In the genomic region with DNA sequence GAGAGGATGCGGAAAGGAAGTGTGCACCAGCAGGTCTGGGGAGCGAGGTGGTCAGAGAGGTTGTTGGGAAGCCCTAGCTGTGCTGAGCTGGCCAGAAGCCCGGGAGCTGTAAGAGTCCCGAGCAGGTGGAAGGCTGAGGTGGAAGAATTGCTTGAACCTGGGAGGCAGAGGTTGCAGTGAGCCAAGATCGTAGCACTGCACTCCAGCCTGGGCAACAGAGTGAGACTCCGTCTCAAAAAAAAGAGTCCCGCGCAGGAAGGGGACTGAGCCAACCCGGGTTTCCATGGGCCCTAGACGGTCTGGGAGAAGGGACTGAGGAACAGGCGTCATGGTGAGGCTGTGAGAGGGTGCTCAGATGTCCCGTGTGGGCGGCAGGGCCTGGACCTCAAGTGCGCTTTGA, we compare ENCODE assay signal across 23 cellular contexts.
"Had no signal": no experiment of that assay in that cellular context is flagged by ENCODE, and none has a peak within 500 bp of the region (broad histone marks: within the 10 kb centered on the region; RNA-seq: fewer than 3 reads in every experiment).

No MANE protein-coding gene starts in this region.

- H3K4me1 ChIP-seq: ascending aorta had no signal

- H3K27ac ChIP-seq: ascending aorta had no signal

- H3K9me3 Mint-ChIP-seq: activated CD4-positive, alpha-beta memory T cell treated with anti-CD3 and anti-CD28 coated beads for 36 hours; activated naive CD4-positive, alpha-beta T cell treated with anti-CD3 and anti-CD28 coated beads, Interleukin-2, amount 50 U/mL, for 72 hours; activated naive CD8-positive, alpha-beta T cell treated with anti-CD3 and anti-CD28 coated beads, Interleukin-2, amount 50 U/mL, for 24 hours; activated T-cell treated with anti-CD3 and anti-CD28 coated beads, Interleukin-2, amount 50 U/mL, for 4 hours; central memory CD8-positive, alpha-beta T cell; T-helper 1 cell treated with Interleukin-12 subunit alpha and Interleukin-12 subunit beta and Interleukin-4 antibody, amounts not matched to agents 30 μg/mL and 1 μg/mL, for 36 hours had no signal

- H3K36me3 ChIP-seq: ascending aorta had no signal

- H3K36me3 Mint-ChIP-seq: activated CD4-positive, alpha-beta memory T cell treated with anti-CD3 and anti-CD28 coated beads for 36 hours; activated naive CD4-positive, alpha-beta T cell treated with anti-CD3 and anti-CD28 coated beads, Interleukin-2, amount 50 U/mL, for 72 hours had no signal

- H3K27me3 ChIP-seq: ascending aorta, body of pancreas had no signal

- H3K27ac Mint-ChIP-seq: activated CD4-positive, alpha-beta memory T cell treated with anti-CD3 and anti-CD28 coated beads for 36 hours; activated naive CD8-positive, alpha-beta T cell treated with anti-CD3 and anti-CD28 coated beads, Interleukin-2, amount 50 U/mL, for 24 hours; T-helper 1 cell treated with Interleukin-12 subunit alpha and Interleukin-12 subunit beta and Interleukin-4 antibody, amounts not matched to agents 30 μg/mL and 1 μg/mL, for 36 hours had no signal

- H3K4me3 Mint-ChIP-seq: activated CD4-positive, alpha-beta memory T cell treated with anti-CD3 and anti-CD28 coated beads for 36 hours; activated naive CD8-positive, alpha-beta T cell treated with anti-CD3 and anti-CD28 coated beads, Interleukin-2, amount 50 U/mL, for 24 hours; activated T-cell treated with anti-CD3 and anti-CD28 coated beads, Interleukin-2, amount 50 U/mL, for 4 hours; central memory CD8-positive, alpha-beta T cell; T-helper 1 cell treated with Interleukin-12 subunit alpha and Interleukin-12 subunit beta and Interleukin-4 antibody, amounts not matched to agents 30 μg/mL and 1 μg/mL, for 36 hours had no signal

- DNase-seq: activated CD4-positive, alpha-beta memory T cell treated with anti-CD3 and anti-CD28 coated beads for 36 hours; activated CD4-positive, alpha-beta T cell treated with anti-CD3 and anti-CD28 coated beads for 48 hours; activated CD4-positive, CD25-positive, alpha-beta regulatory T cell treated with anti-CD3 and anti-CD28 coated beads, Interleukin-2, amount 50 U/mL, for 72 hours; activated CD8-positive, alpha-beta memory T cell treated with anti-CD3 and anti-CD28 coated beads for 24 hours; activated effector memory CD4-positive, alpha-beta T cell treated with anti-CD3 and anti-CD28 coated beads, Interleukin-2, amount 50 U/mL, for 16 hours; activated naive CD4-positive, alpha-beta T cell treated with Interleukin-2 at 50 U/mL for 16 hours; activated naive CD8-positive, alpha-beta T cell treated with anti-CD3 and anti-CD28 coated beads, Interleukin-2, amount 50 U/mL, for 24 hours; activated T-cell treated with anti-CD3 and anti-CD28 coated beads, Interleukin-2, amount 50 U/mL, for 4 hours; amniotic stem cell; body of pancreas; MV-4-11; NCI-H1092 treated with DMSO at 0.1 percent for 48 hours; NCI-H1436; NCI-H1694 treated with DMSO at 0.1 percent for 48 hours; NCI-H2029 treated with DMSO at 0.1 percent for 48 hours; NCI-H510A treated with DMSO at 0.1 percent for 48 hours; NCI-H69; PC-3; SHP77 treated with DMSO at 0.1 percent for 48 hours had no signal

- H3K4me3 ChIP-seq: ascending aorta, body of pancreas had no signal

- H3K9me3 ChIP-seq: ascending aorta, body of pancreas had no signal

- H3K4me1 Mint-ChIP-seq: activated naive CD8-positive, alpha-beta T cell treated with anti-CD3 and anti-CD28 coated beads, Interleukin-2, amount 50 U/mL, for 24 hours; central memory CD8-positive, alpha-beta T cell had no signal

- H3K27me3 Mint-ChIP-seq: activated CD4-positive, alpha-beta memory T cell treated with anti-CD3 and anti-CD28 coated beads for 36 hours; activated naive CD8-positive, alpha-beta T cell treated with anti-CD3 and anti-CD28 coated beads, Interleukin-2, amount 50 U/mL, for 24 hours; central memory CD8-positive, alpha-beta T cell had no signal

- ATAC-seq: activated naive CD4-positive, alpha-beta T cell treated with anti-CD3 and anti-CD28 coated beads, Interleukin-2, amount 50 U/mL, for 72 hours; activated naive CD8-positive, alpha-beta T cell treated with anti-CD3 and anti-CD28 coated beads, Interleukin-2, amount 50 U/mL, for 24 hours; activated T-cell treated with anti-CD3 and anti-CD28 coated beads, Interleukin-2, amount 50 U/mL, for 4 hours; body of pancreas; PC-3 had no signal
